In genomic region chr5:140340605-140341004, GRCh38 we compare ENCODE assay signal across 18 cellular contexts. TPM values are rescaled to one million over a fixed set of nuclear protein-coding genes. Genes with fewer than 3 reads are reported as not detected.
DNase-seq lines count a peak whose midpoint lies in the region; ATAC-seq and TF ChIP-seq lines count a peak whose summit lies in the region.
"Had no signal": no experiment of that assay in that cellular context is flagged by ENCODE, and none has a peak within 500 bp of the region (broad histone marks: within the 10 kb centered on the region; RNA-seq: fewer than 3 reads in every experiment).

No MANE protein-coding gene starts in this region.

- POLR2A ChIA-PET in activated CD4-positive, alpha-beta memory T cell treated with anti-CD3 and anti-CD28 coated beads, Interleukin-2, amount 10 ng/mL, durations not matched to agents 7 days and 5 days (lab: Charles Lee) = interaction anchor here (1.0 kb wide), 3 partner anchors 11 to 39 kb away, joined by 3 to 5 read pairs (median 3); partner anchors contain the start of gene PFDN1
- POLR2A ChIA-PET in activated CD4-positive, alpha-beta memory T cell treated with anti-CD3 and anti-CD28 coated beads for 36 hours (lab: Charles Lee) = no interaction called here

- peak overlapping the region; percentile 94 for H3K27ac Mint-ChIP-seq in activated CD4-positive, alpha-beta memory T cell treated with anti-CD3 and anti-CD28 coated beads, Interleukin-2, amount 10 ng/mL, durations not matched to agents 7 days and 5 days
- no peak overlapping the region for H3K27ac Mint-ChIP-seq in activated CD4-positive, alpha-beta memory T cell treated with anti-CD3 and anti-CD28 coated beads for 36 hours
- H3K27ac Mint-ChIP-seq in glutamatergic neuron (ENCODE audit: unreplicated experiment) = no peak overlapping the region
- H3K27ac Mint-ChIP-seq in chondrocyte (ENCODE audit: unreplicated experiment) = no peak overlapping the region

- H3K27me3 ChIP-seq in gastrocnemius medialis = no peaks in the 10 kb centered on the region

- H3K4me3 Mint-ChIP-seq in activated CD4-positive, alpha-beta memory T cell treated with anti-CD3 and anti-CD28 coated beads, Interleukin-2, amount 10 ng/mL, durations not matched to agents 7 days and 5 days = peak overlapping the region; percentile 96
- H3K4me3 Mint-ChIP-seq in activated CD4-positive, alpha-beta memory T cell treated with anti-CD3 and anti-CD28 coated beads for 36 hours = no peak overlapping the region
- no peak overlapping the region for H3K4me3 Mint-ChIP-seq in glutamatergic neuron (ENCODE audit: unreplicated experiment)
- no peak overlapping the region for H3K4me3 Mint-ChIP-seq in chondrocyte (ENCODE audit: unreplicated experiment)
- H3K4me3 Mint-ChIP-seq: activated T-cell treated with anti-CD3 and anti-CD28 coated beads, Interleukin-2, amount 50 U/mL, for 4 hours had no signal

- no peak for ATAC-seq in gastrocnemius medialis
- ATAC-seq: activated T-cell treated with anti-CD3 and anti-CD28 coated beads, Interleukin-2, amount 50 U/mL, for 4 hours had no signal

- H3K27ac ChIP-seq in VCaP = peak overlapping the region; percentile 5; the same call in 1 of the 2 replicates
- H3K27ac ChIP-seq in gastrocnemius medialis = peak overlapping the region; percentile 91 to 97 (median 94)

- peaks cover 87 to 99% of the 10 kb centered on the region in 2 donors for H3K4me1 ChIP-seq in gastrocnemius medialis

- peaks cover 83% of the 10 kb centered on the region for H3K4me1 Mint-ChIP-seq in activated CD4-positive, alpha-beta memory T cell treated with anti-CD3 and anti-CD28 coated beads, Interleukin-2, amount 10 ng/mL, durations not matched to agents 7 days and 5 days
- H3K4me1 Mint-ChIP-seq in activated CD4-positive, alpha-beta memory T cell treated with anti-CD3 and anti-CD28 coated beads for 36 hours (ENCODE audit: low read depth) = peaks cover 44% of the 10 kb centered on the region
- H3K4me1 Mint-ChIP-seq in glutamatergic neuron (ENCODE audit: low read depth, unreplicated experiment) (peaks cover 8% of the 10 kb centered on the region), chondrocyte (ENCODE audit: low read depth) (peaks cover 31% of the 10 kb centered on the region)

- H3K9me3 ChIP-seq in gastrocnemius medialis = no peaks in the 10 kb centered on the region

- in situ Hi-C loops in gastrocnemius medialis (cut with MboI; ENCODE audit: low sequenced_read_pairs in 4 of 4) = no loop called here

- peaks cover 92% of the 10 kb centered on the region for H3K36me3 Mint-ChIP-seq in activated CD4-positive, alpha-beta memory T cell treated with anti-CD3 and anti-CD28 coated beads, Interleukin-2, amount 10 ng/mL, durations not matched to agents 7 days and 5 days (ENCODE audit: low read depth)
- peaks cover 31% of the 10 kb centered on the region for H3K36me3 Mint-ChIP-seq in activated CD4-positive, alpha-beta memory T cell treated with anti-CD3 and anti-CD28 coated beads for 36 hours
- no peaks in the 10 kb centered on the region for H3K36me3 Mint-ChIP-seq in glutamatergic neuron (ENCODE audit: unreplicated experiment)
- H3K36me3 Mint-ChIP-seq in chondrocyte (ENCODE audit: low read depth) = no peaks in the 10 kb centered on the region

- peaks cover 0 to 3% of the 10 kb centered on the region in 2 donors for H3K36me3 ChIP-seq in gastrocnemius medialis

- no peak for DNase-seq in activated CD4-positive, alpha-beta memory T cell treated with anti-CD3 and anti-CD28 coated beads, Interleukin-2, amount 10 ng/mL, durations not matched to agents 7 days and 5 days
- no peak for DNase-seq in activated CD4-positive, alpha-beta memory T cell treated with anti-CD3 and anti-CD28 coated beads for 36 hours
- DNase-seq in M059J (ENCODE audit: low read depth) (peak; percentile 66), gastrocnemius medialis (no peak), medulla oblongata (ENCODE audit: extremely low spot score) (no peak), glutamatergic neuron (no peak), chondrocyte (ENCODE audit: low spot score) (no peak)
- DNase-seq: activated T-cell treated with anti-CD3 and anti-CD28 coated beads, Interleukin-2, amount 50 U/mL, for 4 hours; aorta; HCEC 1CT; islet precursor cell; NCI-H1092 treated with DMSO at 0.1 percent for 48 hours; NCI-H2171 treated with DMSO at 0.1 percent for 48 hours; stimulated activated naive CD4-positive, alpha-beta T cell treated with Interleukin-2 at 50 U/mL for 16 hours had no signal

- no peak for TF ChIP-seq POLR2A in gastrocnemius medialis (IDR thresholded peaks at IDR 0.05)

- intact Hi-C loops in activated CD4-positive, alpha-beta memory T cell treated with anti-CD3 and anti-CD28 coated beads for 36 hours (cut with micrococcal nuclease) = no loop called here
- intact Hi-C loops in gastrocnemius medialis (cut with DNase I; ENCODE audit: low total_unique reads) = no loop called here

- no peaks in the 10 kb centered on the region for H3K9me3 Mint-ChIP-seq in activated CD4-positive, alpha-beta memory T cell treated with anti-CD3 and anti-CD28 coated beads, Interleukin-2, amount 10 ng/mL, durations not matched to agents 7 days and 5 days
- H3K9me3 Mint-ChIP-seq in activated CD4-positive, alpha-beta memory T cell treated with anti-CD3 and anti-CD28 coated beads for 36 hours = no peaks in the 10 kb centered on the region
- peaks cover 2% of the 10 kb centered on the region for H3K9me3 Mint-ChIP-seq in glutamatergic neuron (ENCODE audit: unreplicated experiment)
- no peaks in the 10 kb centered on the region for H3K9me3 Mint-ChIP-seq in chondrocyte (ENCODE audit: low read depth)
- H3K9me3 Mint-ChIP-seq: activated T-cell treated with anti-CD3 and anti-CD28 coated beads, Interleukin-2, amount 50 U/mL, for 4 hours had no signal

- no peaks in the 10 kb centered on the region for H3K27me3 Mint-ChIP-seq in activated CD4-positive, alpha-beta memory T cell treated with anti-CD3 and anti-CD28 coated beads, Interleukin-2, amount 10 ng/mL, durations not matched to agents 7 days and 5 days
- no peaks in the 10 kb centered on the region for H3K27me3 Mint-ChIP-seq in activated CD4-positive, alpha-beta memory T cell treated with anti-CD3 and anti-CD28 coated beads for 36 hours
- H3K27me3 Mint-ChIP-seq in glutamatergic neuron (ENCODE audit: unreplicated experiment) = peaks cover 6% of the 10 kb centered on the region
- H3K27me3 Mint-ChIP-seq in chondrocyte (ENCODE audit: low read depth) = no peaks in the 10 kb centered on the region

- no peak overlapping the region for H3K4me3 ChIP-seq in gastrocnemius medialis

- CTCF ChIA-PET in activated CD4-positive, alpha-beta memory T cell treated with anti-CD3 and anti-CD28 coated beads, Interleukin-2, amount 10 ng/mL, durations not matched to agents 7 days and 5 days (lab: Charles Lee) = interaction anchor here (0.6 to 21.6 kb wide), 6 partner anchors 12 to 183 kb away, joined by 3 to 951 read pairs (median 4); partner anchors contain the start of gene PFDN1
- CTCF ChIA-PET in activated CD4-positive, alpha-beta memory T cell treated with anti-CD3 and anti-CD28 coated beads for 36 hours (lab: Charles Lee) = interaction anchor here (0.9 to 16.7 kb wide), 3 partner anchors 11 to 98 kb away, joined by 3 to 744 read pairs (median 14); partner anchors contain the start of gene PFDN1

- TF ChIP-seq CTCF in VCaP (conservative IDR thresholded peaks at IDR 0.05) (no peak), gastrocnemius medialis (IDR thresholded peaks at IDR 0.05 in 4 of 5, conservative IDR thresholded peaks at IDR 0.05 in 1 of 5) (no peak), glutamatergic neuron (IDR thresholded peaks at IDR 0.05; ENCODE audit: partially characterized antibody, unreplicated experiment) (no peak), chondrocyte (IDR thresholded peaks at IDR 0.05) (no peak)

RNA-seq across cellular contexts. Expression of gene HBEGF, which starts 5.8 kb away (rescaled TPM):
- total RNA-seq in activated CD4-positive, alpha-beta memory T cell treated with anti-CD3 and anti-CD28 coated beads, Interleukin-2, amount 10 ng/mL, durations not matched to agents 7 days and 5 days = 10 to 100 TPM; 67.9 to 69.1 TPM
- 10 to 100 TPM; 21.5 to 23.5 TPM for total RNA-seq in activated CD4-positive, alpha-beta memory T cell treated with anti-CD3 and anti-CD28 coated beads for 36 hours
- total RNA-seq in M059J (2014; rRNA removed; shearing (Covaris generic)) = 9.2 and 13.8 TPM in 2 replicates
- 10 to 100 TPM in 3 of 4 donors, 1 to 10 TPM in 1; 5.3 to 22.2 (median 17.6) TPM for total RNA-seq in gastrocnemius medialis
- total RNA-seq in glutamatergic neuron (ENCODE audit: unreplicated experiment) = 2.5 TPM
- 2.8 to 8.0 TPM (median 7.2 TPM) in 3 replicates for total RNA-seq in chondrocyte

RNA-seq across cellular contexts. Expression of gene SLC4A9, which starts 19.4 kb away (rescaled TPM):
- under 1 TPM; 0.43 to 0.78 TPM for total RNA-seq in activated CD4-positive, alpha-beta memory T cell treated with anti-CD3 and anti-CD28 coated beads, Interleukin-2, amount 10 ng/mL, durations not matched to agents 7 days and 5 days
- total RNA-seq in activated CD4-positive, alpha-beta memory T cell treated with anti-CD3 and anti-CD28 coated beads for 36 hours = under 1 TPM in 1 of 2 experiments, not detected in 1; 0.26 TPM
- total RNA-seq in M059J (2014; rRNA removed; shearing (Covaris generic)) = not detected in 2 replicates
- total RNA-seq in gastrocnemius medialis = not detected
- total RNA-seq in glutamatergic neuron (ENCODE audit: unreplicated experiment) = not detected
- total RNA-seq in chondrocyte = not detected in 3 replicates
- total RNA-seq: A673; activated T-cell treated with anti-CD3 and anti-CD28 coated beads, Interleukin-2, amount 50 U/mL, for 4 hours; aorta; epithelial cell of proximal tubule; osteoblast had no signal

RNA-seq across cellular contexts. Expression of gene PFDN1, which starts 37.7 kb away (rescaled TPM):
- total RNA-seq in activated CD4-positive, alpha-beta memory T cell treated with anti-CD3 and anti-CD28 coated beads, Interleukin-2, amount 10 ng/mL, durations not matched to agents 7 days and 5 days = 10 to 100 TPM; 52.3 to 55.8 TPM
- 10 to 100 TPM; 50.1 to 54.6 TPM for total RNA-seq in activated CD4-positive, alpha-beta memory T cell treated with anti-CD3 and anti-CD28 coated beads for 36 hours
- 115 and 145 TPM in 2 replicates for total RNA-seq in M059J (2014; rRNA removed; shearing (Covaris generic))
- 10 to 100 TPM; 47.9 to 81.0 (median 77.9) TPM for total RNA-seq in gastrocnemius medialis
- 67.7 TPM for total RNA-seq in glutamatergic neuron (ENCODE audit: unreplicated experiment)
- total RNA-seq in chondrocyte = 44.5 to 50.5 TPM (median 49.0 TPM) in 3 replicates
